In the genomic region with DNA sequence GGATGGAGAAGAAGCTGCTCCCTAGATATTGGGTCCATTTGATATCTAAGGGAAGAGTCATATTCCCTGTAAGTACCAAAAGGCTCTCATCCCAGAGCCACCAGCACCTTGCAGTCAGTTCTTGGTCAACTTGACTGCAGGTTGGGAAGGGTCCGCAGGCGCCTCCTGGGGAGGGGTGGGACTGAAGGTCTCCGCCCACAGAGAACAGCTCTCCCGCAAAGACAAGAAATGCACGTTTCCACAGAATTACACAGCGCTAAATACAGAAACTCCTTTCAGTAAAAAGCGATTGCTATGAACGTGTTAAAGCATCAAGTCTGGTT, we compare ENCODE assay signal across 8 cellular contexts. TPM values are rescaled to one million over a fixed set of nuclear protein-coding genes. Genes with fewer than 3 reads are reported as not detected.
DNase-seq lines count a peak whose midpoint lies in the region; ATAC-seq and TF ChIP-seq lines count a peak whose summit lies in the region.

No MANE protein-coding gene starts in this region.

- H2BK120ac ChIP-seq in mesenchymal stem cell (ENCODE audit: low read depth, low read length): no peak overlapping the region

- DNase-seq in cardiac muscle cell (ENCODE audit: low read depth in 1 of 2, low spot score in 1 of 2): no peak
- no peak for DNase-seq in left ventricle myocardium superior
- peak; percentile 24 for DNase-seq in mesenchymal stem cell
- no peak for DNase-seq in upper lobe of left lung
- no peak for DNase-seq in pons (ENCODE audit: low spot score)
- no peak for DNase-seq in iPS-NIHi7 (ENCODE audit: extremely low spot score)
- no peak for DNase-seq in SK-N-DZ (ENCODE audit: low spot score)

- no peaks in the 10 kb centered on the region for H3K9me3 Mint-ChIP-seq in brain

- 4% methylated on average over 8 of the region's 8 CpGs for WGBS in mesenchymal stem cell
- WGBS in upper lobe of left lung, 2 donors: 0 to 4% methylated on average over 5 to 8 of the region's 8 CpGs

- no peak for TF ChIP-seq POLR2A in upper lobe of left lung (IDR thresholded peaks at IDR 0.05)

- peak overlapping the region in 1 of 2 experiments; percentile 54 for H3K4ac ChIP-seq in mesenchymal stem cell (ENCODE audit: low read depth in 1 of 2, low read length in 2 of 2)

- H3K27ac ChIP-seq in cardiac muscle cell (peak overlapping the region; percentile 99), mesenchymal stem cell (ENCODE audit: low read length, poor library complexity, severe bottlenecking) (peak overlapping the region; percentile 82), upper lobe of left lung (peak overlapping the region; percentile 98 to 100 (median 98))

- peak overlapping the region; percentile 83 to 90 (median 89) for H3K4me3 Mint-ChIP-seq in brain

- H3K4me3 ChIP-seq in cardiac muscle cell: peak overlapping the region; percentile 88
- H3K4me3 ChIP-seq in mesenchymal stem cell (ENCODE audit: insufficient read depth in 1 of 2, low read depth in 1 of 2, low read length in 2 of 2): peak overlapping the region; percentile 81 to 98
- peak overlapping the region; percentile 55 to 95 (median 88) for H3K4me3 ChIP-seq in upper lobe of left lung

- H3K4me2 ChIP-seq in mesenchymal stem cell (ENCODE audit: low read length, poor library complexity, severe bottlenecking): peak overlapping the region; percentile 85

- H3K79me1 ChIP-seq in mesenchymal stem cell (replicated peaks; ENCODE audit: low read length, poor library complexity, severe bottlenecking): peaks cover 13% of the 10 kb centered on the region

- peaks cover 31% of the 10 kb centered on the region for H3K4me1 Mint-ChIP-seq in brain

- H4K8ac ChIP-seq in mesenchymal stem cell (ENCODE audit: low read length): peak overlapping the region; percentile 43

- no peak overlapping the region for H2BK15ac ChIP-seq in mesenchymal stem cell (ENCODE audit: low read depth, poor library complexity, severe bottlenecking)

- H3K9me3 ChIP-seq in cardiac muscle cell (ENCODE audit: low read depth) (no peaks in the 10 kb centered on the region), mesenchymal stem cell (ENCODE audit: control insufficient read depth, low read length) (no peaks in the 10 kb centered on the region), upper lobe of left lung (no peaks in the 10 kb centered on the region)

- H3K36me3 ChIP-seq in cardiac muscle cell (no peaks in the 10 kb centered on the region), mesenchymal stem cell (ENCODE audit: control insufficient read depth in 1 of 2, insufficient read depth in 2 of 2, low read depth in 1 of 2, low read length in 2 of 2) (no peaks in the 10 kb centered on the region), upper lobe of left lung (no peaks in the 10 kb centered on the region)

- H3K4me1 ChIP-seq in cardiac muscle cell (ENCODE audit: low read depth) (peaks cover 12% of the 10 kb centered on the region), mesenchymal stem cell (ENCODE audit: control insufficient read depth, insufficient read depth, low read depth, low read length) (peaks cover 1% of the 10 kb centered on the region), upper lobe of left lung (peaks cover 23 to 38% (median 28%) of the 10 kb centered on the region in 4 donors)

- H3K14ac ChIP-seq in mesenchymal stem cell (ENCODE audit: low read length in 2 of 2): peak overlapping the region in 1 of 2 experiments; percentile 77

- no peak for TF ChIP-seq CTCF in cardiac muscle cell (IDR thresholded peaks at IDR 0.05; ENCODE audit: low read depth, low read length)
- TF ChIP-seq CTCF in brain (conservative IDR thresholded peaks at IDR 0.05): no peak
- TF ChIP-seq CTCF in upper lobe of left lung (IDR thresholded peaks at IDR 0.05): no peak

- H3K23ac ChIP-seq in mesenchymal stem cell (ENCODE audit: low read length in 2 of 2): no peak overlapping the region

- intact Hi-C loops in left ventricle myocardium superior (cut with micrococcal nuclease): loop anchor here (5.0 kb wide), 1 partner anchor 106 kb away; a partner anchor contains a TSS

- peak overlapping the region; percentile 80 to 95 (median 89) for H3K27ac Mint-ChIP-seq in brain

- H3K18ac ChIP-seq in mesenchymal stem cell (ENCODE audit: low read depth in 1 of 2, low read length in 2 of 2): peak overlapping the region; percentile 58 to 89

- H2BK12ac ChIP-seq in mesenchymal stem cell (ENCODE audit: low read length in 2 of 2): peak overlapping the region in 1 of 2 experiments; percentile 71

- no peak overlapping the region for H4K91ac ChIP-seq in mesenchymal stem cell (ENCODE audit: low read length)

- H3K27me3 Mint-ChIP-seq in brain: no peaks in the 10 kb centered on the region

- H3K27me3 ChIP-seq in cardiac muscle cell: no peaks in the 10 kb centered on the region
- H3K27me3 ChIP-seq in mesenchymal stem cell (ENCODE audit: control insufficient read depth in 1 of 2, insufficient read depth in 1 of 2, low read length in 2 of 2): no peaks in the 10 kb centered on the region
- no peaks in the 10 kb centered on the region for H3K27me3 ChIP-seq in upper lobe of left lung

- H2BK5ac ChIP-seq in mesenchymal stem cell (ENCODE audit: low read depth, low read length, poor library complexity, severe bottlenecking): no peak overlapping the region

- peak overlapping the region; percentile 86 for H3K9ac ChIP-seq in mesenchymal stem cell (ENCODE audit: low read length)

- ATAC-seq in left ventricle myocardium superior (no peak), upper lobe of left lung (ENCODE audit: low FRiP score in 2 of 2) (no peak)

- peak overlapping the region; percentile 43 for H2AFZ ChIP-seq in mesenchymal stem cell (ENCODE audit: low read depth, low read length)

- H2AK5ac ChIP-seq in mesenchymal stem cell (ENCODE audit: low read length, severe bottlenecking): no peak overlapping the region

- H3K36me3 Mint-ChIP-seq in brain: no peaks in the 10 kb centered on the region

- no peak for TF ChIP-seq EP300 in upper lobe of left lung (IDR thresholded peaks at IDR 0.05)

RNA-seq across cellular contexts. Expression of a gene that starts 0.9 kb away (rescaled TPM):
- total RNA-seq in cardiac muscle cell (25.2 and 33.9 TPM in 2 replicates), left ventricle myocardium superior (32.8 TPM), upper lobe of left lung (10 to 100 TPM; 29.7 to 42.6 (median 34.2) TPM)
- polyA plus RNA-seq in cardiac muscle cell (37.6 and 38.0 TPM in 2 replicates), brain (ENCODE audit: insufficient read depth, low read depth, low replicate concordance) (58.2 TPM)
- polyA plus RNA-seq in mesenchymal stem cell (2013, experiment 1 of 2): 19.8 TPM
- polyA plus RNA-seq in mesenchymal stem cell (2013, experiment 2 of 2): 18.5 TPM
- polyA plus RNA-seq in SK-N-DZ (2014; cell fraction: cytosol; rRNA removed): 39.9 and 43.7 TPM in 2 replicates
- 26.0 and 33.8 TPM in 2 replicates for polyA plus RNA-seq in SK-N-DZ (2014; cell fraction: nucleus; rRNA removed)

RNA-seq across cellular contexts. Expression of a gene that starts 32.8 kb away (rescaled TPM):
- total RNA-seq in cardiac muscle cell: 27.3 and 35.7 TPM in 2 replicates
- 29.5 and 46.3 TPM in 2 replicates for polyA plus RNA-seq in cardiac muscle cell
- 76.1 TPM for total RNA-seq in left ventricle myocardium superior
- 64.2 TPM for polyA plus RNA-seq in brain (ENCODE audit: insufficient read depth, low read depth, low replicate concordance)
- polyA plus RNA-seq in mesenchymal stem cell (2013, experiment 1 of 2): 59.7 TPM
- 58.4 TPM for polyA plus RNA-seq in mesenchymal stem cell (2013, experiment 2 of 2)
- total RNA-seq in upper lobe of left lung: 100 to 1,000 TPM in 4 of 6 donors, 10 to 100 TPM in 2; 76.9 to 183 (median 113) TPM
- polyA plus RNA-seq in SK-N-DZ (2014; cell fraction: cytosol; rRNA removed): 15.0 and 16.7 TPM in 2 replicates
- polyA plus RNA-seq in SK-N-DZ (2014; cell fraction: nucleus; rRNA removed): 21.7 and 69.4 TPM in 2 replicates
